ENCODE assay signal across 8 cellular contexts in the genomic region with DNA sequence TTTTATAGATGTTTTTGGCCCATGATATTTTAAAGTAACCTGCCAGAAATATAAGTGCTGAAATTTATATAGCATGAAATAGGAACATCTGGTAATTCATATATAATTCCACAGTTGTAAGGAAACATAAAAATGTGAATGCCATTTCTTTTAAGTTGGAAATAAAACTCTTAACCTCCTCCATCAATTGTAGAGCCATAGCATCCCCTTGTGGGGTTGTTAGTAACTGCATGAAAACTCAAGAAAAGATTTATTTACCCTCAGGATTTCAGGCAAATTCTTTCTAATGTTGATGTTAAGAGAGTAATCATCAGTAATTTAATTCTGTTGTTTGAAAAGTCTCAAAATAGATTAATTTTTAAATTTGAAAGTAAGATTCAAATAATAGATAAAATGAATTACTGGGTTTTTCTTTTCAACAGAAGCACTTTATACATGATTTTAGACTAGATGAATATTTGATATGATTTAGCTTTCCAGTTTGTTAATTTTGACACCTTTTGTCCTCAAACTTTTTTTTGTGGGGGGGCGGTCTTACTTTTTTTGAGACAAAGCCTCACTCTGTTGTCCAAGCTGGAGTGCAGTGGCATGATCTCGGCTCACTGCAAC.
A peak's percentile ranks its signal among the peaks of the same experiment; 100 is the strongest.
DNase-seq lines count a peak whose midpoint lies in the region; ATAC-seq, FAIRE-seq and TF ChIP-seq lines count a peak whose summit lies in the region.

No MANE protein-coding gene starts in this region.

- H3K4me1 ChIP-seq in CD4-positive, CD25-positive, alpha-beta regulatory T cell (ENCODE audit: control insufficient read depth, insufficient read depth, low read length, poor library complexity, severe bottlenecking): peaks cover 34% of the 10 kb centered on the region

- DNase-seq in CD4-positive, CD25-positive, alpha-beta regulatory T cell: peak; percentile 36 to 87 (median 77)
- no peak for DNase-seq in GM12892 (ENCODE audit: insufficient read length)
- peak; percentile 29 for DNase-seq in NCI-H345 (lab: John Stamatoyannopoulos, UW)
- DNase-seq in activated T-cell treated with anti-CD3 and anti-CD28 coated beads for 4 hours: peak; percentile 46
- DNase-seq in glomerular visceral epithelial cell (ENCODE audit: extremely low spot score): peak; percentile 63
- peak; percentile 74 for DNase-seq in renal cortical epithelial cell (ENCODE audit: low read depth)

- H3K36me3 Mint-ChIP-seq in CD4-positive, CD25-positive, alpha-beta regulatory T cell: peaks cover 28% of the 10 kb centered on the region

- peaks cover 29 to 43% (median 34%) of the 10 kb centered on the region in 4 donors for H3K4me1 Mint-ChIP-seq in CD4-positive, CD25-positive, alpha-beta regulatory T cell

- no peaks in the 10 kb centered on the region for H3K9me3 Mint-ChIP-seq in CD4-positive, CD25-positive, alpha-beta regulatory T cell

- no peaks in the 10 kb centered on the region for H3K27me3 ChIP-seq in CD4-positive, CD25-positive, alpha-beta regulatory T cell (ENCODE audit: control insufficient read depth, insufficient read depth, low read length)

- peak overlapping the region in 2 of 4 donors; percentile 44 to 46 for H3K4me3 Mint-ChIP-seq in CD4-positive, CD25-positive, alpha-beta regulatory T cell

- peak; percentile 47 to 52 for ATAC-seq in CD4-positive, CD25-positive, alpha-beta regulatory T cell (ENCODE audit: low read depth in 2 of 2)
- ATAC-seq in GM21717 (IDR thresholded peaks at IDR 0.05; ENCODE audit: unreplicated experiment): no peak
- ATAC-seq in GM19397 (IDR thresholded peaks at IDR 0.05; ENCODE audit: unreplicated experiment): no peak

- no peak overlapping the region for H3K4me3 ChIP-seq in CD4-positive, CD25-positive, alpha-beta regulatory T cell (ENCODE audit: low read depth, low read length)

- H3K27me3 Mint-ChIP-seq in CD4-positive, CD25-positive, alpha-beta regulatory T cell: no peaks in the 10 kb centered on the region

- no peaks in the 10 kb centered on the region for H3K9me3 ChIP-seq in CD4-positive, CD25-positive, alpha-beta regulatory T cell (ENCODE audit: control insufficient read depth in 2 of 2, low read length in 2 of 2)

- peak; percentile 81 for FAIRE-seq in GM12892 (lab: Jason Lieb, UNC)

- H3K27ac ChIP-seq in CD4-positive, CD25-positive, alpha-beta regulatory T cell (ENCODE audit: insufficient read depth, low read length, poor library complexity, severe bottlenecking): peak overlapping the region; percentile 51

- no peak for TF ChIP-seq POLR2A in GM12892 (IDR thresholded peaks at IDR 0.05; ENCODE audit: low read depth, low read length)

- peak overlapping the region in 2 of 3 donors; percentile 75 to 82 for H3K27ac Mint-ChIP-seq in CD4-positive, CD25-positive, alpha-beta regulatory T cell

- H3K36me3 ChIP-seq in CD4-positive, CD25-positive, alpha-beta regulatory T cell (ENCODE audit: control insufficient read depth, insufficient read depth, low read length): peaks cover 54% of the 10 kb centered on the region

Comparison
In these comparisons a context has a peak if more than half of its experiments do, and no peak if none do; other contexts are left out.
1. ATAC-seq: peak in CD4-positive, CD25-positive, alpha-beta regulatory T cell (2 of 2); none in GM21717 (single experiment) and GM19397 (single experiment).